Comparison of ENCODE assay signal across 8 cellular contexts in the genomic region with DNA sequence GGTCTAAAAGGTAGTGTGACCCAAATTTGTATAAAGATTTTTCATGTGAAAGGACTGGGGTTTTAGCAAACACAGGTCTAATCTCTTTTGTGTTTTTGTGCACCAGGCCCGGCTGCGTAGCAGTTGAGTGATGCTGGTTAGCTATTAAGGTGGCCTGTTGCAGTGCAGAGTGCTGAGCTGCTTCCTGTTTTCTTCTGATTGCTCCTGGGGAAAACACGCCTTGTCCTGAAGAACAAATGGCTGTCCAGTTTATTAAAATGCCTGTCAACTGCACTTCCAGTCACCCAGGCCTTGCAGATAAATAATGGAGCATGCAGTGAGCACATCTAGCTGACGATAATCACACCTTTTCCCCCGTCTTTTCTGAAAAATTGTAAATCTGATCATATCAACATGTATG. TPM values are rescaled to one million over a fixed set of nuclear protein-coding genes. Genes with fewer than 3 reads are reported as not detected.
DNase-seq lines count a peak whose midpoint lies in the region; TF ChIP-seq lines count a peak whose summit lies in the region.

No MANE protein-coding gene starts in this region.

- H3T11ph ChIP-seq in H9 (ENCODE audit: low read length), result no peak overlapping the region

- no peak overlapping the region for H3K14ac ChIP-seq in H9 (ENCODE audit: insufficient read depth, low read length)

- H4K20me1 ChIP-seq in H9 (ENCODE audit: control insufficient read depth, insufficient read depth, insufficient read length), result no peaks in the 10 kb centered on the region

- no peak overlapping the region for H2BK5ac ChIP-seq in H9 (ENCODE audit: insufficient read length, low read length)

- peak overlapping the region; percentile 73 for H3K4me2 ChIP-seq in H9 (ENCODE audit: insufficient read depth, insufficient read length, low read length)
- peak overlapping the region; percentile 83 for H3K4me2 ChIP-seq in parathyroid adenoma (ENCODE audit: low read length)

- no peak overlapping the region for H3K18ac ChIP-seq in H9 (ENCODE audit: insufficient read length, low read depth, low read length)

- H3K56ac ChIP-seq in H9 (ENCODE audit: insufficient read length, low read depth, low read length), result no peak overlapping the region

- peak overlapping the region; percentile 90 for H3K4me3 ChIP-seq in parathyroid adenoma (ENCODE audit: low read depth, low read length)
- peak overlapping the region; percentile 81 for H3K4me3 ChIP-seq in urinary bladder (ENCODE audit: low read depth, low read length)

- H3K9me3 ChIP-seq in H9 (ENCODE audit: control insufficient read depth, low read depth, low read length) (no peaks in the 10 kb centered on the region), parathyroid adenoma (ENCODE audit: control insufficient read depth, low read length) (no peaks in the 10 kb centered on the region)

- peak; percentile 87 for DNase-seq in GM04504 (ENCODE audit: low read depth)
- peak; percentile 45 for DNase-seq in H9
- DNase-seq in M059J (ENCODE audit: low read depth), result peak; percentile 95
- DNase-seq in SIG-M5 treated with dmso at 0.1 percent for 504 hours (lab: John Stamatoyannopoulos, UW; ENCODE audit: unreplicated experiment), result peak; percentile 98
- peak; percentile 57 for DNase-seq in glutamatergic neuron

- no peaks in the 10 kb centered on the region for H3K4me1 ChIP-seq in H9 (ENCODE audit: insufficient read depth, low read length)
- H3K4me1 ChIP-seq in parathyroid adenoma, result no peaks in the 10 kb centered on the region
- no peaks in the 10 kb centered on the region for H3K4me1 ChIP-seq in urinary bladder (ENCODE audit: insufficient read depth)

- H2AFZ ChIP-seq in H9 (ENCODE audit: low read length), result no peak overlapping the region
- H2AFZ ChIP-seq in parathyroid adenoma, result peak overlapping the region; percentile 93

- H3K79me1 ChIP-seq in H9 (ENCODE audit: insufficient read depth, low read depth, low read length, poor library complexity, severe bottlenecking), result no peaks in the 10 kb centered on the region

- H4K5ac ChIP-seq in H9 (ENCODE audit: insufficient read length, low read depth, low read length), result no peak overlapping the region

- H2BK20ac ChIP-seq in H9 (ENCODE audit: low read depth, low read length, poor library complexity, severe bottlenecking), result no peak overlapping the region

- H3K36me3 Mint-ChIP-seq in H9 (ENCODE audit: insufficient read depth in 1 of 3, low read depth in 3 of 3), result peaks cover 0 to 6% (median 2%) of the 10 kb centered on the region in 3 experiments; a peak in 2 of 7 replicates
- H3K36me3 Mint-ChIP-seq in activated naive CD4-positive, alpha-beta T cell treated with anti-CD3 and anti-CD28 coated beads, Interleukin-2, amount 50 U/mL, for 24 hours, result peaks cover 9% of the 10 kb centered on the region
- no peaks in the 10 kb centered on the region for H3K36me3 Mint-ChIP-seq in glutamatergic neuron (ENCODE audit: unreplicated experiment)

- no peak overlapping the region for H2AK5ac ChIP-seq in H9 (ENCODE audit: insufficient read length, low read length)

- H3K27ac Mint-ChIP-seq in H9 (no peak overlapping the region), glutamatergic neuron (ENCODE audit: unreplicated experiment) (peak overlapping the region; percentile 100)
- H3K27ac Mint-ChIP-seq in activated naive CD4-positive, alpha-beta T cell treated with anti-CD3 and anti-CD28 coated beads, Interleukin-2, amount 50 U/mL, for 24 hours, result peak overlapping the region; percentile 98

- H3K27me3 ChIP-seq in H9 (ENCODE audit: insufficient read depth, low read length) (no peaks in the 10 kb centered on the region), parathyroid adenoma (ENCODE audit: control insufficient read depth, insufficient read depth, low read length) (no peaks in the 10 kb centered on the region)

- no CpG with 5 or more reads among the region's 5 CpGs for WGBS in H9 (ENCODE audit: extremely low coverage, insufficient read length, low lambda C conversion rate)
- 7% methylated on average over 5 of the region's 5 CpGs for WGBS in urinary bladder

- peak overlapping the region; percentile 91 to 96 for H3K4me3 Mint-ChIP-seq in H9
- peak overlapping the region; percentile 98 for H3K4me3 Mint-ChIP-seq in activated naive CD4-positive, alpha-beta T cell treated with anti-CD3 and anti-CD28 coated beads, Interleukin-2, amount 50 U/mL, for 24 hours
- H3K4me3 Mint-ChIP-seq in glutamatergic neuron (ENCODE audit: unreplicated experiment), result peak overlapping the region; percentile 97

- TF ChIP-seq CTCF in H9 (conservative IDR thresholded peaks at IDR 0.05), result no peak
- no peak for TF ChIP-seq CTCF in glutamatergic neuron (IDR thresholded peaks at IDR 0.05; ENCODE audit: partially characterized antibody, unreplicated experiment)
- TF ChIP-seq CTCF in parathyroid adenoma (IDR thresholded peaks at IDR 0.05), result no peak

- H3K9ac ChIP-seq in H9 (ENCODE audit: extremely low read depth, insufficient read length, low read length) (no peak overlapping the region), parathyroid adenoma (no peak overlapping the region)

- peaks cover 0 to 3% of the 10 kb centered on the region in 2 experiments; a peak in 1 of 5 replicates for H3K9me3 Mint-ChIP-seq in H9
- no peaks in the 10 kb centered on the region for H3K9me3 Mint-ChIP-seq in activated naive CD4-positive, alpha-beta T cell treated with anti-CD3 and anti-CD28 coated beads, Interleukin-2, amount 50 U/mL, for 24 hours
- H3K9me3 Mint-ChIP-seq in glutamatergic neuron (ENCODE audit: unreplicated experiment), result peaks cover 7% of the 10 kb centered on the region

- H4K91ac ChIP-seq in H9 (ENCODE audit: insufficient read length, low read depth, low read length), result no peak overlapping the region

- H3K23ac ChIP-seq in H9 (ENCODE audit: insufficient read length, low read depth, low read length), result no peak overlapping the region

- H3K36me3 ChIP-seq in parathyroid adenoma (ENCODE audit: control insufficient read depth, insufficient read depth, low read length) (no peaks in the 10 kb centered on the region), urinary bladder (ENCODE audit: insufficient read depth) (no peaks in the 10 kb centered on the region)

- no peak overlapping the region for H4K8ac ChIP-seq in H9 (replicated peaks; ENCODE audit: insufficient read length, low read depth, low read length)

- no peak overlapping the region for H3K4ac ChIP-seq in H9 (ENCODE audit: low read depth, low read length)

- H3K79me2 ChIP-seq in H9 (ENCODE audit: insufficient read depth, low read length), result no peaks in the 10 kb centered on the region
- H3K79me2 ChIP-seq in parathyroid adenoma, result peaks cover 2% of the 10 kb centered on the region

- peaks cover 8% of the 10 kb centered on the region for H3K23me2 ChIP-seq in H9 (ENCODE audit: insufficient read length, low read depth, low read length, poor library complexity, severe bottlenecking)

- no peak overlapping the region for H2BK120ac ChIP-seq in H9 (ENCODE audit: low read depth, low read length, poor library complexity, severe bottlenecking)

- peaks cover 2% of the 10 kb centered on the region; the same call in 1 of the 2 replicates for H3K27me3 Mint-ChIP-seq in H9 (ENCODE audit: low read depth)
- H3K27me3 Mint-ChIP-seq in activated naive CD4-positive, alpha-beta T cell treated with anti-CD3 and anti-CD28 coated beads, Interleukin-2, amount 50 U/mL, for 24 hours, result no peaks in the 10 kb centered on the region
- peaks cover 3% of the 10 kb centered on the region for H3K27me3 Mint-ChIP-seq in glutamatergic neuron (ENCODE audit: unreplicated experiment)

- no peak overlapping the region for H2BK12ac ChIP-seq in H9 (ENCODE audit: insufficient read length, low read depth, low read length)

- H3K4me1 Mint-ChIP-seq in H9 (peaks cover 18% of the 10 kb centered on the region in 2 experiments), glutamatergic neuron (ENCODE audit: low read depth, unreplicated experiment) (peaks cover 4% of the 10 kb centered on the region)
- H3K4me1 Mint-ChIP-seq in activated naive CD4-positive, alpha-beta T cell treated with anti-CD3 and anti-CD28 coated beads, Interleukin-2, amount 50 U/mL, for 24 hours, result peaks cover 38% of the 10 kb centered on the region

- H3K27ac ChIP-seq in H9 (ENCODE audit: insufficient read length, low read depth, low read length) (no peak overlapping the region), parathyroid adenoma (peak overlapping the region; percentile 97), urinary bladder (ENCODE audit: low read depth) (no peak overlapping the region)

- H2BK15ac ChIP-seq in H9 (ENCODE audit: low read depth, low read length), result no peak overlapping the region

RNA-seq across cellular contexts. Expression of a gene that starts 1.8 kb away (rescaled TPM):
- 22.5 and 25.1 TPM in 2 replicates for total RNA-seq in H9 (2021)
- total RNA-seq in M059J (2014; rRNA removed; shearing (Covaris generic)), result 12.8 and 25.3 TPM in 2 replicates
- 45.2 TPM for total RNA-seq in glutamatergic neuron (ENCODE audit: unreplicated experiment)
- total RNA-seq in urinary bladder, result 30.2 TPM
- polyA plus RNA-seq in urinary bladder, result 36.6 TPM

RNA-seq across cellular contexts. Expression of a gene that starts 19.3 kb away (rescaled TPM):
- total RNA-seq in H9 (2021), result not detected in 2 replicates
- total RNA-seq in M059J (2014; rRNA removed; shearing (Covaris generic)), result not detected in 2 replicates
- total RNA-seq in glutamatergic neuron (ENCODE audit: unreplicated experiment), result 0.39 TPM
- not detected for total RNA-seq in urinary bladder
- not detected for polyA plus RNA-seq in urinary bladder

RNA-seq across cellular contexts. Expression of a gene that starts 21.1 kb away (rescaled TPM):
- total RNA-seq in H9 (2021) (0.87 and 1.1 TPM in 2 replicates), glutamatergic neuron (ENCODE audit: unreplicated experiment) (1.6 TPM), urinary bladder (34.3 TPM)
- 12.5 and 19.0 TPM in 2 replicates for total RNA-seq in M059J (2014; rRNA removed; shearing (Covaris generic))
- polyA plus RNA-seq in urinary bladder, result 23.9 TPM

RNA-seq across cellular contexts. Expression of a gene that starts 43.5 kb away (rescaled TPM):
- not detected in 2 replicates for total RNA-seq in H9 (2021)
- not detected in 2 replicates for total RNA-seq in M059J (2014; rRNA removed; shearing (Covaris generic))
- 1.1 TPM for total RNA-seq in glutamatergic neuron (ENCODE audit: unreplicated experiment)
- not detected for total RNA-seq in urinary bladder
- not detected for polyA plus RNA-seq in urinary bladder

Comparison
In these comparisons a context has a peak if more than half of its experiments do, and no peak if none do; other contexts are left out.
1. DNase-seq: peak in every context shown above with its lines; median percentile 98 in SIG-M5 treated with dmso at 0.1 percent for 504 hours; 95 in M059J; 87 in GM04504; 57 in glutamatergic neuron; 45 in H9.
2. H3K27ac Mint-ChIP-seq: peak in activated naive CD4-positive, alpha-beta T cell treated with anti-CD3 and anti-CD28 coated beads, Interleukin-2, amount 50 U/mL, for 24 hours (single experiment) and glutamatergic neuron (single experiment); none in H9 (0 of 3).
3. Peak in every context shown above with its lines, with median percentiles within 50 percentile points of each other: H3K4me3 Mint-ChIP-seq.